In the genomic region with DNA sequence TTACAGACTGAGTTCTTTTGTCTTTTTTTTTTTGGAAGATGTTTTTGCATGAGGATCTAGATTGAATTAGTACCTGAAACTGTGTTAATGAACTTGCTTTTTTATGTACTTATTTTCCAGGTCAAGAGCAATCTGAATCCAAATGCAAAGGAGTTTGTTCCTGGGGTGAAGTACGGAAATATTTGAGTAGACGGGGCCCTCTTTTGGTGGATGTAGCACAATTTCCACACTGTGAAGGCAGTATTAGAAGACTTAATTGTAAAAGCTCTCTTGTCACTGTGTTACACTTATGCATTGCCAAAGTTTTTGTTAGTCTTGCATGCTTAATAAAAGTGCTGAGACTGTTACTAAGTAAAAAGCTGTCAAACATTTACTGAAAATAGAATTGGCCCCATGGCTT, we compare ENCODE assay signal across 15 cellular contexts. TPM values are rescaled to one million over a fixed set of nuclear protein-coding genes. Genes with fewer than 3 reads are reported as not detected.
DNase-seq lines count a peak whose midpoint lies in the region; ATAC-seq, FAIRE-seq and TF ChIP-seq lines count a peak whose summit lies in the region.
"Had no signal": no experiment of that assay in that cellular context is flagged by ENCODE, and none has a peak within 500 bp of the region (broad histone marks: within the 10 kb centered on the region; RNA-seq: fewer than 3 reads in every experiment).

No MANE protein-coding gene starts in this region.

- H3K9me2 ChIP-seq in OCI-LY1 (ENCODE audit: low read depth, low read length), result no peaks in the 10 kb centered on the region

- H3K9me3 ChIP-seq in heart left ventricle (no peaks in the 10 kb centered on the region), OCI-LY1 (ENCODE audit: low read length) (no peaks in the 10 kb centered on the region), endothelial cell of umbilical vein (replicated peaks; ENCODE audit: control insufficient read depth, insufficient read depth, low read length) (no peaks in the 10 kb centered on the region), skeletal muscle tissue (ENCODE audit: control insufficient read depth in 3 of 3, low read length in 3 of 3) (no peaks in the 10 kb centered on the region), esophagus muscularis mucosa (no peaks in the 10 kb centered on the region)
- H3K9me3 ChIP-seq: gastroesophageal sphincter had no signal

- intact Hi-C loops in Right ventricle myocardium superior (cut with DNase I), result no loop called here
- intact Hi-C loops in heart left ventricle (cut with DNase I), result no loop called here
- intact Hi-C loops in endothelial cell of umbilical vein (cut with micrococcal nuclease), result no loop called here
- intact Hi-C loops in esophagus muscularis mucosa (cut with DNase I), result no loop called here

- H3K4me2 ChIP-seq in OCI-LY1 (ENCODE audit: low read length) (no peak overlapping the region), endothelial cell of umbilical vein (ENCODE audit: insufficient read depth, low read length) (no peak overlapping the region)

- TF ChIP-seq EP300 in esophagus muscularis mucosa (IDR thresholded peaks at IDR 0.05), result no peak

- FAIRE-seq in endothelial cell of umbilical vein (lab: Jason Lieb, UNC), result no peak

- peaks cover 0 to 33% (median 5%) of the 10 kb centered on the region in 12 donors for H3K4me1 ChIP-seq in heart left ventricle
- H3K4me1 ChIP-seq in OCI-LY1 (ENCODE audit: insufficient read depth, low read length, severe bottlenecking), result no peaks in the 10 kb centered on the region
- no peaks in the 10 kb centered on the region for H3K4me1 ChIP-seq in endothelial cell of umbilical vein (ENCODE audit: control insufficient read depth, extremely low read depth, insufficient read depth, low read length)
- peaks cover 11 to 22% (median 14%) of the 10 kb centered on the region in 3 donors for H3K4me1 ChIP-seq in skeletal muscle tissue (ENCODE audit: control insufficient read depth in 3 of 3, insufficient read depth in 3 of 3, low read length in 3 of 3)
- H3K4me1 ChIP-seq in esophagus muscularis mucosa, result peaks cover 6 to 13% (median 7%) of the 10 kb centered on the region in 4 donors

- H4K20me1 ChIP-seq in OCI-LY1 (ENCODE audit: insufficient read depth, low read length), result no peaks in the 10 kb centered on the region
- no peaks in the 10 kb centered on the region for H4K20me1 ChIP-seq in endothelial cell of umbilical vein (replicated peaks; ENCODE audit: control insufficient read depth, extremely low read depth, insufficient read depth, low read length)

- H3K79me2 ChIP-seq in OCI-LY1 (ENCODE audit: insufficient read depth, low read length) (no peaks in the 10 kb centered on the region), endothelial cell of umbilical vein (ENCODE audit: control insufficient read depth, insufficient read depth, low read length) (no peaks in the 10 kb centered on the region)

- TF ChIP-seq POLR2A in heart left ventricle (IDR thresholded peaks at IDR 0.05) (no peak), endothelial cell of umbilical vein (IDR thresholded peaks at IDR 0.05; ENCODE audit: low read depth, low read length) (no peak), esophagus muscularis mucosa (IDR thresholded peaks at IDR 0.05; ENCODE audit: low read depth) (no peak)

- CTCF ChIA-PET in endothelial cell of umbilical vein (lab: Charles Lee), result interaction anchor here (0.6 to 1.3 kb wide), 4 partner anchors 9 to 196 kb away, joined by 3 to 4 read pairs (median 4); no protein-coding TSS in a partner anchor

- ATAC-seq in Right ventricle myocardium superior (ENCODE audit: poor library complexity) (peak; percentile 32), heart left ventricle (no peak), GM21619 (IDR thresholded peaks at IDR 0.05; ENCODE audit: unreplicated experiment) (no peak)
- ATAC-seq: gastroesophageal sphincter had no signal

- dilution Hi-C loops in endothelial cell of umbilical vein (cut with MboI; ENCODE audit: extremely low pct_ligation_motif_present, low sequenced_read_pairs), result no loop called here

- no peak for TF ChIP-seq CTCF in heart left ventricle (IDR thresholded peaks at IDR 0.05)
- peak; percentile 33; the same call in 1 of the 2 replicates for TF ChIP-seq CTCF in OCI-LY1 (IDR thresholded peaks at IDR 0.05; ENCODE audit: low read length)
- TF ChIP-seq CTCF in endothelial cell of umbilical vein (IDR thresholded peaks at IDR 0.05; ENCODE audit: extremely low read depth in 1 of 2, insufficient read depth in 1 of 2, low read depth in 1 of 2, low read length in 2 of 2), result no peak
- TF ChIP-seq CTCF in esophagus muscularis mucosa (IDR thresholded peaks at IDR 0.05), result no peak

- H3F3A ChIP-seq in OCI-LY1 (ENCODE audit: insufficient read depth, low read length), result no peaks in the 10 kb centered on the region

- H3K9me1 ChIP-seq in endothelial cell of umbilical vein (replicated peaks; ENCODE audit: control insufficient read depth, extremely low read depth, insufficient read depth, low read length), result no peaks in the 10 kb centered on the region

- H3K27me3 ChIP-seq in heart left ventricle (no peaks in the 10 kb centered on the region), OCI-LY1 (ENCODE audit: insufficient read depth, low read length) (no peaks in the 10 kb centered on the region), endothelial cell of umbilical vein (ENCODE audit: control insufficient read depth in 2 of 2, insufficient read depth in 2 of 2, low read length in 2 of 2) (no peaks in the 10 kb centered on the region), skeletal muscle tissue (ENCODE audit: control insufficient read depth in 3 of 3, insufficient read depth in 3 of 3, low read length in 3 of 3) (no peaks in the 10 kb centered on the region), esophagus muscularis mucosa (no peaks in the 10 kb centered on the region)
- H3K27me3 ChIP-seq: gastroesophageal sphincter had no signal

- no peak overlapping the region for H3K9ac ChIP-seq in OCI-LY1 (ENCODE audit: low read length)
- H3K9ac ChIP-seq in endothelial cell of umbilical vein (replicated peaks; ENCODE audit: extremely low read depth, insufficient read depth, low read length), result no peak overlapping the region
- H3K9ac ChIP-seq in skeletal muscle tissue (ENCODE audit: low read depth in 1 of 3, low read length in 3 of 3), result no peak overlapping the region

- WGBS in heart left ventricle, 4 donors, result 55 to 68% (median 63%) methylated on average over 2 of the region's 2 CpGs
- 65% methylated on average over 2 of the region's 2 CpGs for WGBS in esophagus muscularis mucosa

- POLR2A ChIA-PET in endothelial cell of umbilical vein (lab: Charles Lee), result interaction anchor here (0.5 kb wide), 1 partner anchor 129 kb away, joined by 3 read pairs; no protein-coding TSS in a partner anchor

- H3K4me3 ChIP-seq in heart left ventricle (no peak overlapping the region), OCI-LY1 (ENCODE audit: low read depth, low read length, poor library complexity, severe bottlenecking) (no peak overlapping the region), endothelial cell of umbilical vein (replicated peaks in 1 of 3; ENCODE audit: insufficient read depth in 1 of 3, low read depth in 1 of 3, low read length in 3 of 3) (no peak overlapping the region), skeletal muscle tissue (ENCODE audit: low read length in 3 of 3) (no peak overlapping the region), esophagus muscularis mucosa (no peak overlapping the region)
- H3K4me3 ChIP-seq: gastroesophageal sphincter had no signal

- BruUV-seq in endothelial cell of umbilical vein (replicated peaks; lab: Mats Ljungman, UMichigan), result no TSS peak

- no peak for DNase-seq in Right ventricle myocardium superior
- no peak for DNase-seq in heart left ventricle
- peak; percentile 20 for DNase-seq in endothelial cell of umbilical vein (ENCODE audit: low read depth, low spot score)
- DNase-seq in esophagus muscularis mucosa (ENCODE audit: extremely low spot score), result no peak
- no peak for DNase-seq in cortex of kidney (lab: John Stamatoyannopoulos, UW)
- DNase-seq: activated naive CD8-positive, alpha-beta T cell treated with anti-CD3 and anti-CD28 coated beads for 36 hours; kidney glomerular epithelial cell; NCI-H187 treated with DMSO at 0.1 percent for 48 hours; nephron progenitor cell; stimulated activated CD4-positive, alpha-beta T cell treated with anti-CD3 and anti-CD28 coated beads, Interleukin-12 subunit alpha, Interleukin-12 subunit beta, amount 100 ng/mL, for 4 hours had no signal

- H2AFZ ChIP-seq in OCI-LY1 (ENCODE audit: low read length), result no peak overlapping the region
- no peak overlapping the region for H2AFZ ChIP-seq in endothelial cell of umbilical vein (ENCODE audit: low read depth, low read length)

- peaks cover 0 to 98% (median 93%) of the 10 kb centered on the region in 9 donors for H3K36me3 ChIP-seq in heart left ventricle
- peaks cover 63% of the 10 kb centered on the region for H3K36me3 ChIP-seq in OCI-LY1 (ENCODE audit: insufficient read depth, low read length)
- H3K36me3 ChIP-seq in endothelial cell of umbilical vein (ENCODE audit: control insufficient read depth in 2 of 2, extremely low read depth in 1 of 2, insufficient read depth in 2 of 2, low read length in 2 of 2), result peaks cover 4 to 20% of the 10 kb centered on the region in 2 experiments
- peaks cover 8 to 41% (median 30%) of the 10 kb centered on the region in 3 donors for H3K36me3 ChIP-seq in skeletal muscle tissue (ENCODE audit: control insufficient read depth in 3 of 3, insufficient read depth in 3 of 3, low read length in 3 of 3)
- H3K36me3 ChIP-seq in esophagus muscularis mucosa, result peaks cover 29 to 98% (median 75%) of the 10 kb centered on the region in 4 donors

- H3K27ac ChIP-seq in heart left ventricle (peak overlapping the region in 2 of 12 donors; percentile 3 to 33), OCI-LY1 (ENCODE audit: low read depth, low read length, poor library complexity, severe bottlenecking) (no peak overlapping the region), endothelial cell of umbilical vein (ENCODE audit: insufficient read depth, low read depth, low read length) (no peak overlapping the region), skeletal muscle tissue (ENCODE audit: low read depth, low read length) (peak overlapping the region; percentile 10), esophagus muscularis mucosa (replicated peaks in 1 of 4) (no peak overlapping the region)
- H3K27ac ChIP-seq: gastroesophageal sphincter had no signal

RNA-seq across cellular contexts. Expression of a gene that starts 14.5 kb away (rescaled TPM):
- not detected for total RNA-seq in Right ventricle myocardium superior
- total RNA-seq in heart left ventricle, result not detected
- not detected for polyA plus RNA-seq in heart left ventricle
- not detected in 2 replicates for total RNA-seq in endothelial cell of umbilical vein
- not detected in 2 replicates for polyA plus RNA-seq in endothelial cell of umbilical vein
- not detected in 2 replicates for polyA plus RNA-seq in endothelial cell of umbilical vein (2011; cell fraction: cytosol; rRNA removed)
- not detected in 2 replicates for polyA plus RNA-seq in endothelial cell of umbilical vein (2011; cell fraction: nucleus; rRNA removed)
- not detected in 2 replicates for polyA plus RNA-seq in endothelial cell of umbilical vein (2012)
- polyA minus RNA-seq in endothelial cell of umbilical vein, result 0.11 TPM in 1 of 2 replicates, not detected in the other
- 7.2 TPM for polyA minus RNA-seq in endothelial cell of umbilical vein (2011; cell fraction: cytosol; rRNA and poly(A)+ RNA removed)
- polyA minus RNA-seq in endothelial cell of umbilical vein (2011; cell fraction: nucleus; rRNA and poly(A)+ RNA removed), result not detected in 2 replicates
- not detected for total RNA-seq in skeletal muscle tissue
- not detected for total RNA-seq in esophagus muscularis mucosa
- total RNA-seq: activated naive CD8-positive, alpha-beta T cell treated with anti-CD3 and anti-CD28 coated beads for 36 hours; dermis microvascular lymphatic vessel endothelial cell; gastroesophageal sphincter had no signal

RNA-seq across cellular contexts. Expression of a gene that starts 21.1 kb away (rescaled TPM):
- total RNA-seq in Right ventricle myocardium superior (0.70 TPM), heart left ventricle (1 to 10 TPM in 3 of 9 donors, under 1 TPM in 4, not detected in 2; 0.31 to 5.2 (median 0.97) TPM), endothelial cell of umbilical vein (not detected in 2 replicates), skeletal muscle tissue (0.52 TPM), esophagus muscularis mucosa (under 1 TPM in 2 of 4 donors, not detected in 2; 0.78 to 0.99 TPM)
- polyA plus RNA-seq in heart left ventricle (under 1 TPM; 0.33 to 0.72 TPM), endothelial cell of umbilical vein (0.06 TPM in 1 of 2 replicates, not detected in the other)
- not detected in 2 replicates for polyA plus RNA-seq in endothelial cell of umbilical vein (2011; cell fraction: cytosol; rRNA removed)
- polyA plus RNA-seq in endothelial cell of umbilical vein (2011; cell fraction: nucleus; rRNA removed), result 0.11 TPM in 1 of 2 replicates, not detected in the other
- not detected in 2 replicates for polyA plus RNA-seq in endothelial cell of umbilical vein (2012)
- 0.21 and 0.51 TPM in 2 replicates for polyA minus RNA-seq in endothelial cell of umbilical vein
- polyA minus RNA-seq in endothelial cell of umbilical vein (2011; cell fraction: cytosol; rRNA and poly(A)+ RNA removed), result not detected
- polyA minus RNA-seq in endothelial cell of umbilical vein (2011; cell fraction: nucleus; rRNA and poly(A)+ RNA removed), result 0.53 and 0.67 TPM in 2 replicates
- total RNA-seq: dermis microvascular lymphatic vessel endothelial cell had no signal

RNA-seq across cellular contexts. Expression of a gene that starts 26.3 kb away (rescaled TPM):
- 50.3 TPM for total RNA-seq in Right ventricle myocardium superior
- total RNA-seq in heart left ventricle, result 10 to 100 TPM; 26.6 to 63.4 (median 38.1) TPM
- 10 to 100 TPM; 18.9 to 34.3 TPM for polyA plus RNA-seq in heart left ventricle
- total RNA-seq in endothelial cell of umbilical vein, result 1.9 and 2.4 TPM in 2 replicates
- polyA plus RNA-seq in endothelial cell of umbilical vein, result 0.40 and 0.47 TPM in 2 replicates
- polyA plus RNA-seq in endothelial cell of umbilical vein (2011; cell fraction: cytosol; rRNA removed), result 0.28 and 0.48 TPM in 2 replicates
- polyA plus RNA-seq in endothelial cell of umbilical vein (2011; cell fraction: nucleus; rRNA removed), result 0.64 and 0.71 TPM in 2 replicates
- polyA plus RNA-seq in endothelial cell of umbilical vein (2012), result 0.12 TPM in 2 replicates
- 0.12 and 0.38 TPM in 2 replicates for polyA minus RNA-seq in endothelial cell of umbilical vein
- polyA minus RNA-seq in endothelial cell of umbilical vein (2011; cell fraction: cytosol; rRNA and poly(A)+ RNA removed), result 1.0 TPM
- polyA minus RNA-seq in endothelial cell of umbilical vein (2011; cell fraction: nucleus; rRNA and poly(A)+ RNA removed), result 0.38 and 0.91 TPM in 2 replicates
- total RNA-seq in skeletal muscle tissue, result 23.5 TPM
- total RNA-seq in esophagus muscularis mucosa, result 10 to 100 TPM in 2 of 4 donors, 1 to 10 TPM in 2; 2.5 to 11.0 (median 7.8) TPM

RNA-seq across cellular contexts. Expression of a gene that starts 27.0 kb away (rescaled TPM):
- total RNA-seq in Right ventricle myocardium superior (142 TPM), heart left ventricle (100 to 1,000 TPM; 111 to 154 (median 132) TPM), endothelial cell of umbilical vein (75.2 and 80.4 TPM in 2 replicates), skeletal muscle tissue (86.6 TPM), esophagus muscularis mucosa (100 to 1,000 TPM in 1 of 4 donors, 10 to 100 TPM in 3; 73.6 to 111 (median 97.0) TPM)
- polyA plus RNA-seq in heart left ventricle (100 to 1,000 TPM in 1 of 2 donors, 10 to 100 TPM in 1; 93.2 to 138 TPM), endothelial cell of umbilical vein (39.1 and 52.1 TPM in 2 replicates)
- polyA plus RNA-seq in endothelial cell of umbilical vein (2011; cell fraction: cytosol; rRNA removed), result 78.7 and 79.3 TPM in 2 replicates
- 41.8 and 51.5 TPM in 2 replicates for polyA plus RNA-seq in endothelial cell of umbilical vein (2011; cell fraction: nucleus; rRNA removed)
- 61.5 and 92.1 TPM in 2 replicates for polyA plus RNA-seq in endothelial cell of umbilical vein (2012)
- polyA minus RNA-seq in endothelial cell of umbilical vein, result 34.6 and 41.8 TPM in 2 replicates
- 89.3 TPM for polyA minus RNA-seq in endothelial cell of umbilical vein (2011; cell fraction: cytosol; rRNA and poly(A)+ RNA removed)
- polyA minus RNA-seq in endothelial cell of umbilical vein (2011; cell fraction: nucleus; rRNA and poly(A)+ RNA removed), result 47.2 and 49.0 TPM in 2 replicates

RNA-seq across cellular contexts. Expression of a gene that starts 35.3 kb away (rescaled TPM):
- total RNA-seq in Right ventricle myocardium superior, result 17.1 TPM
- total RNA-seq in heart left ventricle, result 10 to 100 TPM; 10.7 to 25.9 (median 16.0) TPM
- 10 to 100 TPM; 12.6 to 37.8 TPM for polyA plus RNA-seq in heart left ventricle
- 7.8 and 7.9 TPM in 2 replicates for total RNA-seq in endothelial cell of umbilical vein
- 2.1 and 3.2 TPM in 2 replicates for polyA plus RNA-seq in endothelial cell of umbilical vein
- 5.9 and 6.4 TPM in 2 replicates for polyA plus RNA-seq in endothelial cell of umbilical vein (2011; cell fraction: cytosol; rRNA removed)
- 3.5 and 5.7 TPM in 2 replicates for polyA plus RNA-seq in endothelial cell of umbilical vein (2011; cell fraction: nucleus; rRNA removed)
- 4.9 and 6.6 TPM in 2 replicates for polyA plus RNA-seq in endothelial cell of umbilical vein (2012)
- polyA minus RNA-seq in endothelial cell of umbilical vein, result 3.5 and 3.7 TPM in 2 replicates
- polyA minus RNA-seq in endothelial cell of umbilical vein (2011; cell fraction: cytosol; rRNA and poly(A)+ RNA removed), result 3.4 TPM
- polyA minus RNA-seq in endothelial cell of umbilical vein (2011; cell fraction: nucleus; rRNA and poly(A)+ RNA removed), result 2.2 and 3.5 TPM in 2 replicates
- 12.0 TPM for total RNA-seq in skeletal muscle tissue
- 1 to 10 TPM; 2.9 to 6.5 (median 4.8) TPM for total RNA-seq in esophagus muscularis mucosa
